ENCODE assay signal across 15 cellular contexts in genomic region chr11:74696488-74696887, GRCh38. TPM values are rescaled to one million over a fixed set of nuclear protein-coding genes. Genes with fewer than 3 reads are reported as not detected.
A peak's percentile ranks its signal among the peaks of the same experiment; 100 is the strongest.
DNase-seq lines count a peak whose midpoint lies in the region; ATAC-seq and TF ChIP-seq lines count a peak whose summit lies in the region.
"Had no signal": no experiment of that assay in that cellular context is flagged by ENCODE, and none has a peak within 500 bp of the region (broad histone marks: within the 10 kb centered on the region; RNA-seq: fewer than 3 reads in every experiment).

No MANE protein-coding gene starts in this region.

- no peak for DNase-seq in breast epithelium (ENCODE audit: low spot score in 2 of 2)
- peak; percentile 28 for DNase-seq in iris pigment epithelial cell (ENCODE audit: low read depth)
- DNase-seq in prostate gland (ENCODE audit: low spot score) = no peak
- no peak for DNase-seq in amygdala (lab: John Stamatoyannopoulos, UW)
- DNase-seq: CD8-positive, alpha-beta T cell; Karpas-422; NCI-H2029 treated with DMSO at 0.1 percent for 48 hours; SJCRH30; stimulated activated CD4-positive, alpha-beta T cell treated with anti-CD3 and anti-CD28 coated beads, Interleukin-4, amount 100 ng/mL, for 24 hours; stimulated activated naive CD4-positive, alpha-beta T cell treated with Interleukin-2 at 50 U/mL for 16 hours had no signal

- intact Hi-C loops in breast epithelium (cut with DNase I; ENCODE audit: low total_unique reads) = no loop called here
- intact Hi-C loops in prostate gland (cut with DNase I) = loop anchor here (5.0 kb wide), 1 partner anchor 84 kb away; no protein-coding TSS in a partner anchor

- H3K36me3 ChIP-seq in breast epithelium (no peaks in the 10 kb centered on the region), prostate gland (no peaks in the 10 kb centered on the region)
- H3K36me3 ChIP-seq: SJCRH30 had no signal

- 69% methylated on average over 6 of the region's 6 CpGs for WGBS in prostate gland

- TF ChIP-seq POLR2A in breast epithelium (IDR thresholded peaks at IDR 0.05) = no peak
- no peak for TF ChIP-seq POLR2A in prostate gland (IDR thresholded peaks at IDR 0.05)

- H3K4me3 ChIP-seq in breast epithelium (peak overlapping the region in 2 of 3 donors; percentile 32 to 56), prostate gland (no peak overlapping the region)
- H3K4me3 ChIP-seq: SJCRH30 had no signal

- TF ChIP-seq CTCF in breast epithelium (IDR thresholded peaks at IDR 0.05) (no peak), prostate gland (IDR thresholded peaks at IDR 0.05) (no peak)

- peaks cover 8 to 15% of the 10 kb centered on the region in 2 donors for H3K4me1 ChIP-seq in breast epithelium
- no peaks in the 10 kb centered on the region for H3K4me1 ChIP-seq in prostate gland (replicated peaks)

- ATAC-seq in HG02571 (IDR thresholded peaks at IDR 0.05; ENCODE audit: unreplicated experiment) = no peak
- no peak for ATAC-seq in HG03520 (IDR thresholded peaks at IDR 0.05; ENCODE audit: unreplicated experiment)
- no peak for ATAC-seq in HG03108 (IDR thresholded peaks at IDR 0.05; ENCODE audit: unreplicated experiment)
- ATAC-seq: CD8-positive, alpha-beta T cell had no signal

- H3K27ac ChIP-seq in breast epithelium (peak overlapping the region; percentile 89 to 90), prostate gland (peak overlapping the region; percentile 19 to 63)
- H3K27ac ChIP-seq: SJCRH30 had no signal

- H3K27me3 ChIP-seq in breast epithelium (peaks cover 0 to 3% of the 10 kb centered on the region in 2 donors), prostate gland (replicated peaks; ENCODE audit: insufficient read depth) (no peaks in the 10 kb centered on the region)
- H3K27me3 ChIP-seq: SJCRH30 had no signal

- H3K9me3 ChIP-seq in breast epithelium (no peaks in the 10 kb centered on the region), prostate gland (no peaks in the 10 kb centered on the region)
- H3K9me3 ChIP-seq: SJCRH30 had no signal

RNA-seq across cellular contexts. Expression of gene CHRDL2, which starts 34.7 kb away (rescaled TPM):
- total RNA-seq in breast epithelium (1 to 10 TPM in 1 of 3 donors, not detected in 2; 4.2 TPM), prostate gland (1 to 10 TPM in 1 of 2 donors, under 1 TPM in 1; 0.09 to 9.1 TPM)
- total RNA-seq: CD8-positive, alpha-beta T cell; glomerular endothelial cell; osteocyte; SJCRH30 had no signal

RNA-seq across cellular contexts. Expression of gene RNF169, which starts 52.2 kb away (rescaled TPM):
- total RNA-seq in breast epithelium = 10 to 100 TPM; 16.5 to 36.1 (median 27.2) TPM
- total RNA-seq in prostate gland = 10 to 100 TPM; 19.7 to 21.2 TPM

Comparison
In these comparisons a context has a peak if more than half of its experiments do, and no peak if none do; other contexts are left out.
1. H3K4me3 ChIP-seq: peak in breast epithelium (2 of 3); none in prostate gland (0 of 2).